28 cellular contexts compared by ENCODE assay signal in the genomic region with DNA sequence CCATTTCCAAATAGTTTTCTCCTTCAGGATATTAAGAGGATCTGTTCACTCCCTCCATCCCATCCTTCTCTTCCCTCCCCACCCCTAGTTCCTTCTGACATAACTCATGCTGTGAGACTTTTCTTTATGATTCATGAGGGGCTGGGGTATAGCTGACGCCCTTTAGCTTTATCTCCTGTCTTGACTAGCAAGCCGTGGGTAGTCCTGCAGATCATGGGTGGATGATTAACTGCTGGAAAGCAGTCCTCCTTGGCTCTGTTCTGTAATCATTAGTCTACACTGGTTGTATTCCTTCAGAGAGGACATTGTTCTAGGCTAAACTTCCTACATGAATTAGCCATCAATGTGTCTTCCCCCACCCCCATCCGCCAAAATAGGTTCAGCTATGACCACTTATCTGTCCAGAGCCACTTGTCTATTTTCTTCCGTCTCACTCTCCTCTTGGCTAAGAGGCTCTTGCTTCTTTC.
DNase-seq lines count a peak whose midpoint lies in the region; ATAC-seq, FAIRE-seq and TF ChIP-seq lines count a peak whose summit lies in the region.
"Had no signal": no experiment of that assay in that cellular context is flagged by ENCODE, and none has a peak within 500 bp of the region (broad histone marks: within the 10 kb centered on the region; RNA-seq: fewer than 3 reads in every experiment).

No MANE protein-coding gene starts in this region.

- no peak overlapping the region for H2BK20ac ChIP-seq in H1 (ENCODE audit: low read length)

- no peaks in the 10 kb centered on the region for H3K23me2 ChIP-seq in H1 (ENCODE audit: low read depth, low read length)

- H3K4me1 ChIP-seq in H1 (replicated peaks in 1 of 4; ENCODE audit: control insufficient read depth in 3 of 4, insufficient read depth in 4 of 4, low read length in 3 of 4): peaks cover 3 to 41% (median 11%) of the 10 kb centered on the region in 4 experiments; a peak in 6 of 7 replicates

- H3K56ac ChIP-seq in H1 (replicated peaks; ENCODE audit: insufficient read length, low read depth, low read length): no peak overlapping the region

- no peak overlapping the region for H3K4me3 ChIP-seq in H1 (ENCODE audit: extremely low read depth in 1 of 4, insufficient read depth in 2 of 4, low read depth in 3 of 4, low read length in 4 of 4)
- H3K4me3 ChIP-seq: sigmoid colon, SK-N-MC had no signal

- TF ChIP-seq POLR2A in H1 (IDR thresholded peaks at IDR 0.05; ENCODE audit: control extremely low read depth in 1 of 2, low read depth in 2 of 2, low read length in 2 of 2): no peak

- TF ChIP-seq EP300 in H1 (IDR thresholded peaks at IDR 0.05; ENCODE audit: borderline replicate concordance in 1 of 2, low read depth in 2 of 2, low read length in 2 of 2): no peak

- H3K9me3 ChIP-seq in H1 (ENCODE audit: insufficient read depth in 2 of 2, low read depth in 1 of 2, low read length in 1 of 2): no peaks in the 10 kb centered on the region
- H3K9me3 ChIP-seq: neutrophil, sigmoid colon had no signal

- POLR2A ChIA-PET in H1 (lab: Charles Lee; ENCODE audit: partially characterized antibody): no interaction called here

- ATAC-seq in HG03045 (IDR thresholded peaks at IDR 0.05; ENCODE audit: unreplicated experiment): no peak
- ATAC-seq in HG03280 (IDR thresholded peaks at IDR 0.05; ENCODE audit: unreplicated experiment): no peak
- ATAC-seq: PC-3 had no signal

- no peak for TF ChIP-seq RAD21 in H1 (IDR thresholded peaks at IDR 0.05 in 1 of 2, conservative IDR thresholded peaks at IDR 0.05 in 1 of 2; ENCODE audit: low read depth in 2 of 2, low read length in 2 of 2)

- no peak overlapping the region for H3K9ac ChIP-seq in H1 (replicated peaks in 1 of 4; ENCODE audit: extremely low read depth in 1 of 4, low read depth in 3 of 4, low read length in 3 of 4)

- CTCF ChIA-PET in H1 (lab: Charles Lee; ENCODE audit: partially characterized antibody): interaction anchor here (0.9 to 2.1 kb wide), 6 partner anchors 9 to 313 kb away, joined by 3 to 9 read pairs (median 5); no protein-coding TSS in a partner anchor

- no peak overlapping the region for H2AK5ac ChIP-seq in H1 (ENCODE audit: low read depth, low read length)

- no peak overlapping the region for H2BK15ac ChIP-seq in H1 (ENCODE audit: low read length)

- no peak overlapping the region for H2BK12ac ChIP-seq in H1 (ENCODE audit: low read depth, low read length)

- H3K27me3 ChIP-seq in H1 (replicated peaks in 1 of 4; ENCODE audit: control insufficient read depth in 3 of 4, extremely low read depth in 1 of 4, insufficient read depth in 3 of 4, low read length in 3 of 4): no peaks in the 10 kb centered on the region
- H3K27me3 ChIP-seq: neutrophil, sigmoid colon had no signal

- peaks cover 0 to 9% (median 4%) of the 10 kb centered on the region in 4 experiments; a peak in 3 of 8 replicates for H3K36me3 ChIP-seq in H1 (ENCODE audit: control insufficient read depth in 2 of 4, insufficient read depth in 4 of 4, low read length in 3 of 4)
- H3K36me3 ChIP-seq: neutrophil, sigmoid colon had no signal

- H4K20me1 ChIP-seq in H1 (replicated peaks in 1 of 2; ENCODE audit: control insufficient read depth in 1 of 2, insufficient read depth in 2 of 2, low read length in 2 of 2): peaks cover 2 to 3% of the 10 kb centered on the region in 2 experiments

- no peak overlapping the region for H2BK5ac ChIP-seq in H1 (ENCODE audit: low read depth, low read length)

- H2AFZ ChIP-seq in H1 (ENCODE audit: low read length): no peak overlapping the region

- DNase-seq in ELR (ENCODE audit: low read depth): peak; percentile 16
- DNase-seq in OCI-M1 (lab: John Stamatoyannopoulos, UW): peak; percentile 47
- DNase-seq in H1 (ENCODE audit: low read depth in 1 of 2, low spot score in 2 of 2): no peak
- DNase-seq in kidney glomerular epithelial cell (lab: John Stamatoyannopoulos, UW): peak; percentile 26
- no peak for DNase-seq in stimulated activated naive CD4-positive, alpha-beta T cell (lab: John Stamatoyannopoulos, UW)
- no peak for DNase-seq in activated T-cell treated with anti-CD3 and anti-CD28 coated beads for 4 hours
- DNase-seq: activated CD4-positive, alpha-beta memory T cell treated with anti-CD3 and anti-CD28 coated beads for 36 hours; activated CD4-positive, alpha-beta T cell treated with anti-CD3 and anti-CD28 coated beads for 1 hour; activated CD8-positive, alpha-beta memory T cell treated with anti-CD3 and anti-CD28 coated beads, Interleukin-2, amount 50 U/mL, for 4 hours; activated naive CD4-positive, alpha-beta T cell treated with anti-CD3 and anti-CD28 coated beads for 36 hours; amniotic stem cell; CD8-positive, alpha-beta memory T cell; DMS153; HFFc6; islet precursor cell; midbrain; naive B cell; NCI-H1092 treated with DMSO at 0.1 percent for 48 hours; NCI-H187 treated with DMSO at 0.1 percent for 48 hours; PC-3; sigmoid colon; stimulated activated CD4-positive, alpha-beta T cell treated with anti-CD3 and anti-CD28 coated beads, Interleukin-4, amount 100 ng/mL, for 4 hours; substantia nigra had no signal

- no peak for FAIRE-seq in H1 (lab: Jason Lieb, UNC)
- FAIRE-seq: GM12892 had no signal

- H4K8ac ChIP-seq in H1 (ENCODE audit: extremely low read depth, insufficient read depth, low read length): no peak overlapping the region

- H3K14ac ChIP-seq in H1 (ENCODE audit: insufficient read length): no peak overlapping the region

- no peak overlapping the region for H4K91ac ChIP-seq in H1 (replicated peaks; ENCODE audit: insufficient read length, low read length)

- WGBS in H1 (ENCODE audit: extremely low coverage in 1 of 2, insufficient coverage in 1 of 2, insufficient read length in 1 of 2, insufficient replicate concordance in 2 of 2, low coverage in 1 of 2, low lambda C conversion rate in 2 of 2, missing lambda C conversion rate in 1 of 2), 2 experiments: 70% methylated on average over 4 of the region's 4 CpGs; no CpG with 5 or more reads in 1 of the 2 experiments

- no peak overlapping the region for H3K27ac ChIP-seq in H1 (ENCODE audit: low read depth, low read length)
- H3K27ac ChIP-seq: neutrophil, sigmoid colon, SK-N-MC had no signal

- no peak overlapping the region for H3K18ac ChIP-seq in H1 (ENCODE audit: extremely low read depth, low read length)

- H3K23ac ChIP-seq in H1 (ENCODE audit: insufficient read length): no peak overlapping the region

- no peaks in the 10 kb centered on the region for H3K79me1 ChIP-seq in H1 (ENCODE audit: low read depth, low read length)

- no peak overlapping the region for H4K5ac ChIP-seq in H1 (ENCODE audit: insufficient read length, low read depth, low read length)

- H3K4me2 ChIP-seq in H1 (ENCODE audit: insufficient read depth in 1 of 2, low read depth in 2 of 2, low read length in 2 of 2): peak overlapping the region; percentile 10 to 40; a peak in 2 of 4 replicates

- no peak overlapping the region for H3K4ac ChIP-seq in H1 (replicated peaks; ENCODE audit: insufficient read length, low read depth, low read length)

- H2BK120ac ChIP-seq in H1 (replicated peaks; ENCODE audit: low read depth, low read length): no peak overlapping the region

- TF ChIP-seq CTCF in H1 (IDR thresholded peaks at IDR 0.05; ENCODE audit: control extremely low read depth in 1 of 3, insufficient read depth in 1 of 3, low read depth in 1 of 3, low read length in 3 of 3): no peak

- H3K79me2 ChIP-seq in H1 (ENCODE audit: control insufficient read depth in 1 of 2, insufficient read depth in 2 of 2, low read length in 2 of 2): peaks cover 0 to 11% of the 10 kb centered on the region in 2 experiments; a peak in 2 of 4 replicates

Comparison
In these comparisons a context has a peak if more than half of its experiments do, and no peak if none do; other contexts are left out.
1. DNase-seq: peak in ELR (single experiment), OCI-M1 (single experiment) and kidney glomerular epithelial cell (single experiment); none in H1 (0 of 2), stimulated activated naive CD4-positive, alpha-beta T cell (0 of 6) and activated T-cell treated with anti-CD3 and anti-CD28 coated beads for 4 hours (single experiment).